7 cellular contexts compared by ENCODE assay signal in the genomic region with DNA sequence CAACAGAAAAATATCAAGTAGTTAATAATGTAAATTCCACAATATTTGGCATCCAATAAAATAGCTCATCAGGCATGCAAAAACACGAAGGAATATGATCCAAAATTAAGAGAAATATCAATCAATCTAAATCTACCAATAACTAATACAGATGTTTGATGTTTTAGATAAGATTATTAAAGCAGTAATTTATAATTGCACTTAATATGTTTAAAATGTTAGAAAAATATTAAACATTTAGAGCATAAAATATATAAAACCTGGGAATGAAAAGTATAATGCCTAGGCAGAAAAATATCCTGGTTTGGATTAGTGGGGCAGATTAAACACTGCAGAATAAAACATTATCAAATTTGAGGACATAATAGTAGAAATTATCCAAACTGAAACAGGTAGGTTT.
"Had no signal": no experiment of that assay in that cellular context is flagged by ENCODE, and none has a peak within 500 bp of the region (broad histone marks: within the 10 kb centered on the region; RNA-seq: fewer than 3 reads in every experiment).

No MANE protein-coding gene starts in this region.

- ATAC-seq: HepG2, K562 had no signal

- FAIRE-seq: HepG2, HTR-8/SVneo, K562 had no signal

- H3K27ac ChIP-seq: HL-60 had no signal

- DNase-seq: IMR-90, KBM-7, KG1 had no signal
